In the genomic region with DNA sequence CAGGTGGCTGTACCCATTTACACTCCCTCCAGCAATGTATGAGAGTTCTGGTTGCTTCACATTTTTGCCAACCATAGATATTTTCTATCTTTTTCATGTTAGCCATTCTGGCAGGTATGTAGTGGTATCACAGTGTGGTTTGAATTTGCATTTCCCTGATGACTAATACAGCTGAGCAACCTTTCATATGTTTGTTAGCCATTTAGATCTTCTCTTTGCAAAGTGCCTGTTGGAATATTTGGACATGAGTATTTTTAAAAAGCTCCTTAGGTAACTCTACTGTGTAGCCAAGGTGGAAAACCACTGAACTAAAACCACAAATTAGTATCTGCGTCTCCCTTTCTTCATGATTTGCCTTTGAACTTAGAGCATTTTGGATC, we compare ENCODE assay signal across 8 cellular contexts. TPM values are rescaled to one million over a fixed set of nuclear protein-coding genes. Genes with fewer than 3 reads are reported as not detected.
DNase-seq lines count a peak whose midpoint lies in the region; ATAC-seq and TF ChIP-seq lines count a peak whose summit lies in the region.

No MANE protein-coding gene starts in this region.

- no peaks in the 10 kb centered on the region for H3K36me3 ChIP-seq in GM23248 (ENCODE audit: low read depth)

- no peak overlapping the region for H3K4me3 Mint-ChIP-seq in mesothelial cell of epicardium

- TF ChIP-seq CTCF in foreskin keratinocyte (conservative IDR thresholded peaks at IDR 0.05) (no peak), mesothelial cell of epicardium (IDR thresholded peaks at IDR 0.05; ENCODE audit: unreplicated experiment) (no peak)

- no peaks in the 10 kb centered on the region for H4K20me1 ChIP-seq in GM23248 (ENCODE audit: insufficient read depth)

- H3K27ac ChIP-seq in GM23248: peak overlapping the region; percentile 99
- no peak overlapping the region for H3K27ac ChIP-seq in foreskin keratinocyte

- no peaks in the 10 kb centered on the region for H3K27me3 Mint-ChIP-seq in mesothelial cell of epicardium (ENCODE audit: low read depth)

- H3K4me3 ChIP-seq in GM23248: no peak overlapping the region

- 41 to 42% methylated on average over 1 of the region's 1 CpG for WGBS in GM23248 (ENCODE audit: low coverage in 1 of 2, low lambda C conversion rate in 2 of 2, missing lambda C conversion rate in 2 of 2), 2 experiments

- H3K4me1 Mint-ChIP-seq in mesothelial cell of epicardium: peaks cover 4% of the 10 kb centered on the region

- peaks cover 12% of the 10 kb centered on the region for H3K36me3 Mint-ChIP-seq in mesothelial cell of epicardium

- peak overlapping the region; percentile 51 for H3K4me2 ChIP-seq in GM23248 (ENCODE audit: unreplicated experiment)

- no peaks in the 10 kb centered on the region for H3K9me3 ChIP-seq in GM23248 (ENCODE audit: low read depth)

- no peaks in the 10 kb centered on the region for H3K79me2 ChIP-seq in GM23248 (ENCODE audit: insufficient read depth)

- no peaks in the 10 kb centered on the region for H3K9me3 Mint-ChIP-seq in mesothelial cell of epicardium

- DNase-seq in EH (ENCODE audit: low read depth) (peak; percentile 70), GM23248 (peak; percentile 68), OCI-M1 (lab: John Stamatoyannopoulos, UW) (peak; percentile 50), foreskin keratinocyte (peak in 1 of 2 donors; percentile 86), NCI-H82 treated with DMSO at 0.1 percent for 48 hours (lab: John Stamatoyannopoulos, UW; ENCODE audit: unreplicated experiment) (no peak), NCI-H1092 treated with DMSO at 0.1 percent for 48 hours (lab: John Stamatoyannopoulos, UW) (no peak), dedifferentiated amniotic fluid mesenchymal stem cell (ENCODE audit: extremely low spot score) (no peak), mesothelial cell of epicardium (ENCODE audit: low spot score in 2 of 2, unreplicated experiment in 2 of 2) (no peak)

- H2AFZ ChIP-seq in GM23248: no peak overlapping the region

- H3K9me2 ChIP-seq in GM23248 (ENCODE audit: insufficient read depth): no peaks in the 10 kb centered on the region

- peaks cover 46% of the 10 kb centered on the region for H3K4me1 ChIP-seq in GM23248 (ENCODE audit: insufficient read depth)
- peaks cover 16% of the 10 kb centered on the region for H3K4me1 ChIP-seq in foreskin keratinocyte

- no peaks in the 10 kb centered on the region for H3K27me3 ChIP-seq in GM23248 (replicated peaks; ENCODE audit: insufficient read depth)
- no peaks in the 10 kb centered on the region for H3K27me3 ChIP-seq in foreskin keratinocyte

- ATAC-seq in foreskin keratinocyte: peak; percentile 75

- H3F3A ChIP-seq in GM23248 (ENCODE audit: insufficient read depth): peaks cover 39% of the 10 kb centered on the region

- no peak overlapping the region for H3K27ac Mint-ChIP-seq in mesothelial cell of epicardium

- in situ Hi-C loops in GM23248 (cut with MboI): no loop called here

- peak overlapping the region; percentile 79 for H3K9ac ChIP-seq in GM23248

RNA-seq across cellular contexts. Expression of a gene that starts 31.9 kb away (rescaled TPM):
- 6.2 and 10.4 TPM in 2 replicates for total RNA-seq in GM23248 (2014; rRNA removed; shearing (Covaris generic))
- 21.7 and 22.2 TPM in 2 replicates for polyA plus RNA-seq in GM23248 (2016; fragmentation: Nextera tagmentation; extraction: Ambion mirVana)
- 24.0 and 31.5 TPM in 2 replicates for total RNA-seq in foreskin keratinocyte
- 18.0 and 22.7 TPM in 2 replicates for polyA plus RNA-seq in foreskin keratinocyte
- total RNA-seq in mesothelial cell of epicardium: 33.1 to 35.6 TPM (median 33.3 TPM) in 3 replicates

Comparison
In these comparisons a context has a peak if more than half of its experiments do, and no peak if none do; other contexts are left out.
1. DNase-seq: peak in EH (single experiment), GM23248 (single experiment) and OCI-M1 (single experiment); none in NCI-H82 treated with DMSO at 0.1 percent for 48 hours (single experiment), NCI-H1092 treated with DMSO at 0.1 percent for 48 hours (single experiment), dedifferentiated amniotic fluid mesenchymal stem cell (single experiment) and mesothelial cell of epicardium (0 of 2).